In the genomic region with DNA sequence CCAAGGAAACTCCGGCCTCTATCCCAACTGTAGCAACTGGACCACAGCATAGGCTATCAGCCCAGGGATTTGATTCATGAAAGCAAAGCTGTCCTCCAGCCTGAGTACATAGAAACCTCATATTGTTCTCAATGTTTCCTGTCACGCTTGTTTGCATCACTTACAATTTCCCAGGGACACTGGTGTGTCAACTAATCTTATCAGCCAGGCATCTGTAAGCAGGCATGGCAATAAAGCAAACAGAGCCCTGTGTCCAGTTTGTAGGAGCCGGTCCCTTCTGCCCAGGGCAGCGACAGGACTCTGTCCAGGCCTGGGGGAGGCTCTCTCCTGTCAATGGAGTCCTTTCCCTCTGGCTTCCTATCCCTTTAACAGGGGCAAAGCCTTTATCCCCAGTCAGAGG, we compare ENCODE assay signal across 1 cellular context.
TF ChIP-seq lines count a peak whose summit lies in the region.

No MANE protein-coding gene starts in this region.

TF ChIP-seq in HepG2, 621 proteins besides CTCF, POLR2A, EP300 and RAD21 (continued from another document):
- TF ChIP-seq FOXJ3 (CRISPR knock-in tag; IDR thresholded peaks at IDR 0.05; ENCODE audit: borderline replicate concordance), result 0 out of 2 replicates have a peak, but pooled peaks have one; percentile 18
- TF ChIP-seq ASH2L (IDR thresholded peaks at IDR 0.05; ENCODE audit: insufficient read length, low read depth, low read length), result peak; percentile 14
- TF ChIP-seq, protein P1, sequence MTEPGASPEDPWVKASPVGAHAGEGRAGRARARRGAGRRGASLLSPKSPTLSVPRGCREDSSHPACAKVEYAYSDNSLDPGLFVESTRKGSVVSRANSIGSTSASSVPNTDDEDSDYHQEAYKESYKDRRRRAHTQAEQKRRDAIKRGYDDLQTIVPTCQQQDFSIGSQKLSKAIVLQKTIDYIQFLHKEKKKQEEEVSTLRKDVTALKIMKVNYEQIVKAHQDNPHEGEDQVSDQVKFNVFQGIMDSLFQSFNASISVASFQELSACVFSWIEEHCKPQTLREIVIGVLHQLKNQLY (CRISPR knock-in tag; IDR thresholded peaks at IDR 0.05), result peak; percentile 39; the same call in 1 of the 2 replicates
- TF ChIP-seq CEBPG (CRISPR knock-in tag; IDR thresholded peaks at IDR 0.05), result peak; percentile 61
- 0 out of 2 replicates have a peak, but pooled peaks have one; percentile 30 for TF ChIP-seq TARDBP (CRISPR knock-in tag; IDR thresholded peaks at IDR 0.05)
- TF ChIP-seq ZNF335 (CRISPR knock-in tag; IDR thresholded peaks at IDR 0.05), result no peak
- no peak for TF ChIP-seq SOX6 (IDR thresholded peaks at IDR 0.05)
- TF ChIP-seq SOX6 (CRISPR knock-in tag; IDR thresholded peaks at IDR 0.05), result peak; percentile 84
- TF ChIP-seq SMAD3 (CRISPR knock-in tag; IDR thresholded peaks at IDR 0.05), result no peak
- no peak for TF ChIP-seq FOXA1 (IDR thresholded peaks at IDR 0.05)
- TF ChIP-seq FOXA1 (CRISPR knock-in tag; IDR thresholded peaks at IDR 0.05), result peak; percentile 67
- TF ChIP-seq TBL1XR1 (IDR thresholded peaks at IDR 0.05; ENCODE audit: borderline replicate concordance, low read length, partially characterized antibody), result peak; percentile 29
- TF ChIP-seq ZNF619 (CRISPR knock-in tag; IDR thresholded peaks at IDR 0.05), result no peak
- peak; percentile 95 for TF ChIP-seq SOX5 (CRISPR knock-in tag; IDR thresholded peaks at IDR 0.05; ENCODE audit: borderline replicate concordance)
- TF ChIP-seq ZNF552 (CRISPR knock-in tag; IDR thresholded peaks at IDR 0.05; ENCODE audit: borderline replicate concordance), result no peak
- no peak for TF ChIP-seq AHR (CRISPR knock-in tag; IDR thresholded peaks at IDR 0.05)
- TF ChIP-seq HDAC2 (CRISPR knock-in tag; IDR thresholded peaks at IDR 0.05), result peak; percentile 64; the same call in 1 of the 2 replicates
- TF ChIP-seq MED1 (CRISPR knock-in tag; IDR thresholded peaks at IDR 0.05), result 0 out of 2 replicates have a peak, but pooled peaks have one; percentile 17
